ENCODE assay signal across 26 cellular contexts in genomic region chr5:19487484-19487883, GRCh38.
"Had no signal": no experiment of that assay in that cellular context is flagged by ENCODE, and none has a peak within 500 bp of the region (broad histone marks: within the 10 kb centered on the region; RNA-seq: fewer than 3 reads in every experiment).

No MANE protein-coding gene starts in this region.

- H3K27ac ChIP-seq: colonic mucosa, epithelial cell of prostate, esophagus squamous epithelium, gastrocnemius medialis, heart right ventricle, left lung, lower lobe of right lung had no signal

- H3K4me3 ChIP-seq: colonic mucosa, esophagus squamous epithelium, gastrocnemius medialis, heart right ventricle, left lung, lower lobe of right lung, mucosa of descending colon had no signal

- H3K36me3 ChIP-seq: colonic mucosa, esophagus squamous epithelium, gastrocnemius medialis, heart right ventricle, left lung, lower lobe of right lung had no signal

- H3K9me3 ChIP-seq: colonic mucosa, esophagus squamous epithelium, gastrocnemius medialis, lower lobe of right lung had no signal

- ATAC-seq: effector memory CD8-positive, alpha-beta T cell; esophagus mucosa; gastrocnemius medialis; heart right ventricle; left cardiac atrium; left lung; left ventricle myocardium superior; lower lobe of right lung; mucosa of descending colon had no signal

- H3K27me3 ChIP-seq: colonic mucosa, esophagus squamous epithelium, gastrocnemius medialis, heart right ventricle, left lung had no signal

- FAIRE-seq: endometrium, islet of Langerhans, keratinocyte had no signal

- H3K4me1 ChIP-seq: colonic mucosa, esophagus squamous epithelium, gastrocnemius medialis, heart right ventricle, left lung, lower lobe of right lung had no signal

- DNase-seq: colonic mucosa; cortex of kidney; effector CD8-positive, alpha-beta T cell; effector memory CD8-positive, alpha-beta T cell; endodermal cell; erythroblast; esophagus squamous epithelium; foreskin fibroblast; foreskin melanocyte; gastrocnemius medialis; glutamatergic neuron; head of caudate nucleus; heart right ventricle; hippocampal formation; left cardiac atrium; left lung; left ventricle myocardium superior; lower lobe of right lung; mesenchymal stem cell; mucosa of descending colon; naive B cell had no signal
